Comparison of ENCODE assay signal across 21 cellular contexts in the genomic region with DNA sequence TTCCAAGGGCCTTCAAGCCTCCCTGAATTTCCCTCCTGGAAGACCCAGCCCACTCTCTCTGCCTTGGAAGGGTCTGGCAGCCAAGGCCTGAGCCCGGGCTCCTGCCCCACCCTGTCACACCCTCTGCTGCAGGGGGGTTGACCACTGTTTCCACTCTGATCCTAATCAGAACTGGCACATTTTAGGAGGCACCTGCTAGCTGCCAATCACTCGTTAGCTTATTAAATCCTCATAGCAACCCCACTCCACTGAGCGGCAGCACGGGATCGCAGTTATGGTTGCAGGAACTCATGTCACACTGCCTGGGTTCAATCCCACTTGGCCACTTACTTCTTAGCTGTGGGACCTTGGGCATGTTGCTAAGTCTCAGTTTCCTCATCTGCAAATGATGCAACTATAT. TPM values are rescaled to one million over a fixed set of nuclear protein-coding genes. Genes with fewer than 3 reads are reported as not detected.
DNase-seq lines count a peak whose midpoint lies in the region; ATAC-seq, FAIRE-seq and TF ChIP-seq lines count a peak whose summit lies in the region.
"Had no signal": no experiment of that assay in that cellular context is flagged by ENCODE, and none has a peak within 500 bp of the region (broad histone marks: within the 10 kb centered on the region; RNA-seq: fewer than 3 reads in every experiment).

No MANE protein-coding gene starts in this region.

- no peaks in the 10 kb centered on the region for H3K9me3 ChIP-seq in right cardiac atrium (ENCODE audit: control insufficient read depth, low read length)
- no peaks in the 10 kb centered on the region for H3K9me3 ChIP-seq in OCI-LY7 (ENCODE audit: low read length)
- no peaks in the 10 kb centered on the region for H3K9me3 ChIP-seq in kidney (ENCODE audit: control insufficient read depth in 1 of 2, low read length in 2 of 2)
- H3K9me3 ChIP-seq: mucosa of descending colon, vagina had no signal

- DNase-seq in right cardiac atrium (peak in 2 of 3 donors; percentile 41 to 44), cardiac septum (ENCODE audit: low spot score) (no peak), OCI-LY7 (ENCODE audit: low spot score) (peak; percentile 32), kidney (peak; percentile 38), DMS153 (lab: John Stamatoyannopoulos, UW) (no peak), urothelium cell line (ENCODE audit: low spot score) (no peak)
- DNase-seq in stimulated activated CD8-positive, alpha-beta memory T cell treated with anti-CD3 and anti-CD28 coated beads, Interleukin-4, amount 100 ng/mL, for 48 hours, result no peak
- DNase-seq: activated CD4-positive, CD25-positive, alpha-beta regulatory T cell; activated naive CD4-positive, alpha-beta T cell treated with anti-CD3 and anti-CD28 coated beads, Interleukin-2, amount 50 U/mL, for 16 hours; CD8-positive, alpha-beta memory T cell; GOT3; Kasumi-1; NCI-H2171 treated with DMSO at 0.1 percent for 48 hours; stimulated activated CD4-positive, alpha-beta T cell treated with anti-CD3 and anti-CD28 coated beads, Interleukin-2, amount 100 ng/mL, for 24 hours; T-helper 1 cell had no signal

- H3K4me3 ChIP-seq in right cardiac atrium (ENCODE audit: low read length) (no peak overlapping the region), OCI-LY7 (ENCODE audit: low read depth, low read length, poor library complexity, severe bottlenecking) (no peak overlapping the region), kidney (ENCODE audit: low read length in 2 of 2) (no peak overlapping the region)
- H3K4me3 ChIP-seq: mucosa of descending colon, vagina had no signal

- ATAC-seq in right cardiac atrium (no peak), GM18861 (IDR thresholded peaks at IDR 0.05; ENCODE audit: unreplicated experiment) (no peak)
- ATAC-seq: mucosa of descending colon, Right ventricle myocardium inferior, sciatic nerve had no signal

- H3K27ac ChIP-seq in right cardiac atrium (ENCODE audit: low read length), result no peak overlapping the region
- H3K27ac ChIP-seq in OCI-LY7 (ENCODE audit: low read depth, low read length, poor library complexity, severe bottlenecking), result no peak overlapping the region
- H3K27ac ChIP-seq in kidney (ENCODE audit: low read depth in 2 of 2, low read length in 2 of 2), result no peak overlapping the region

- FAIRE-seq in kidney (lab: Jason Lieb, UNC) (no peak), urothelium cell line (lab: Jason Lieb, UNC) (no peak)
- FAIRE-seq: GM12892 had no signal

- intact Hi-C loops in right cardiac atrium (cut with DNase I) (loop anchor here in 3 of 4 donors (2.0 to 10.0 kb wide), 3 partner anchors 42 to 141 kb away; a partner anchor contains a TSS), cardiac septum (cut with DNase I) (no loop called here), OCI-LY7 (cut with micrococcal nuclease; ENCODE audit: unreplicated experiment) (no loop called here), kidney (cut with DNase I) (loop anchor here (10.0 kb wide), 1 partner anchor 141 kb away; no protein-coding TSS in a partner anchor)

- no peak overlapping the region for H2AFZ ChIP-seq in OCI-LY7 (ENCODE audit: low read length)

- H3K27me3 ChIP-seq in right cardiac atrium (ENCODE audit: control insufficient read depth, insufficient read depth), result no peaks in the 10 kb centered on the region
- H3K27me3 ChIP-seq: vagina had no signal

- TF ChIP-seq CTCF in OCI-LY7 (conservative IDR thresholded peaks at IDR 0.05; ENCODE audit: low read length) (peak; percentile 40; the same call in 1 of the 2 replicates), kidney (IDR thresholded peaks at IDR 0.05; ENCODE audit: borderline replicate concordance, extremely low read depth, insufficient read depth) (no peak)

- CTCF ChIA-PET in OCI-LY7 (lab: Charles Lee; ENCODE audit: unreplicated experiment), result interaction anchor here (1.1 to 2.9 kb wide), 4 partner anchors 18 to 137 kb away, joined by 3 to 15 read pairs (median 6); no protein-coding TSS in a partner anchor

- no peak overlapping the region for H3K4me2 ChIP-seq in OCI-LY7 (ENCODE audit: low read length)

- POLR2A ChIA-PET in OCI-LY7 (lab: Charles Lee), result no interaction called here

- H3K9ac ChIP-seq in kidney (ENCODE audit: low read length in 2 of 2), result no peak overlapping the region

- BruUV-seq in OCI-LY7 (replicated peaks; lab: Mats Ljungman, UMichigan), result no TSS peak

- peaks cover 9% of the 10 kb centered on the region for H3K4me1 ChIP-seq in right cardiac atrium (ENCODE audit: control insufficient read depth, insufficient read depth, low read length)
- H3K4me1 ChIP-seq in OCI-LY7 (ENCODE audit: insufficient read depth, low read length, poor library complexity, severe bottlenecking), result peaks cover 27% of the 10 kb centered on the region
- peaks cover 4 to 12% of the 10 kb centered on the region in 2 donors for H3K4me1 ChIP-seq in kidney (ENCODE audit: control insufficient read depth in 1 of 2, insufficient read depth in 1 of 2, low read depth in 1 of 2, low read length in 2 of 2)

- no peaks in the 10 kb centered on the region for H3K79me2 ChIP-seq in OCI-LY7 (ENCODE audit: insufficient read depth, low read depth, low read length)

- 67% methylated on average over 5 of the region's 5 CpGs for WGBS in right cardiac atrium

- H3K36me3 ChIP-seq in OCI-LY7 (ENCODE audit: insufficient read depth, low read length), result no peaks in the 10 kb centered on the region
- no peaks in the 10 kb centered on the region for H3K36me3 ChIP-seq in kidney (ENCODE audit: control insufficient read depth in 1 of 2, insufficient read depth in 2 of 2, low read length in 2 of 2)
- H3K36me3 ChIP-seq: vagina had no signal

- no peaks in the 10 kb centered on the region for H4K20me1 ChIP-seq in OCI-LY7 (ENCODE audit: insufficient read depth, low read length)

- no peaks in the 10 kb centered on the region for H3K9me2 ChIP-seq in OCI-LY7 (ENCODE audit: insufficient read depth, low read length)

RNA-seq across cellular contexts. Expression of a gene that starts 12.9 kb away (rescaled TPM):
- 1,000 to 10,000 TPM; 1,069 to 1,850 (median 1,464) TPM for total RNA-seq in right cardiac atrium
- 2,464 TPM for polyA plus RNA-seq in right cardiac atrium
- 2,571 TPM for total RNA-seq in cardiac septum
- total RNA-seq in OCI-LY7 (2014; rRNA removed; shearing (Covaris generic)), result 133 and 204 TPM in 2 replicates
- total RNA-seq in OCI-LY7 (2022), result 349 and 470 TPM in 2 replicates
- 1,012 TPM for total RNA-seq in kidney
- polyA plus RNA-seq in kidney (ENCODE audit: insufficient read depth, low read depth, low replicate concordance), result 1,561 TPM

RNA-seq across cellular contexts. Expression of a gene that starts 43.4 kb away (rescaled TPM):
- total RNA-seq in right cardiac atrium (100 to 1,000 TPM; 209 to 282 (median 253) TPM), cardiac septum (183 TPM), OCI-LY7 (2022) (109 and 126 TPM in 2 replicates), kidney (94.2 TPM)
- polyA plus RNA-seq in right cardiac atrium (139 TPM), kidney (ENCODE audit: insufficient read depth, low read depth, low replicate concordance) (45.4 TPM)
- total RNA-seq in OCI-LY7 (2014; rRNA removed; shearing (Covaris generic)), result 42.6 and 45.5 TPM in 2 replicates

Comparison
In these comparisons a context has a peak if more than half of its experiments do, and no peak if none do; other contexts are left out.
1. DNase-seq: peak in right cardiac atrium (2 of 3), OCI-LY7 (single experiment) and kidney (single experiment); none in cardiac septum (single experiment), DMS153 (single experiment), stimulated activated CD8-positive, alpha-beta memory T cell treated with anti-CD3 and anti-CD28 coated beads, Interleukin-4, amount 100 ng/mL, for 48 hours (single experiment) and urothelium cell line (single experiment).
2. intact Hi-C loops: an anchor here in right cardiac atrium (2.0 to 10.0 kb wide) and kidney (10.0 kb wide); none called in cardiac septum and OCI-LY7.